Comparison of ENCODE assay signal across 17 cellular contexts in genomic region chr15:47741907-47742306, GRCh38. TPM values are rescaled to one million over a fixed set of nuclear protein-coding genes. Genes with fewer than 3 reads are reported as not detected.
"Had no signal": no experiment of that assay in that cellular context is flagged by ENCODE, and none has a peak within 500 bp of the region (broad histone marks: within the 10 kb centered on the region; RNA-seq: fewer than 3 reads in every experiment).

No MANE protein-coding gene starts in this region.

- DNase-seq: colonic mucosa; effector CD4-positive, alpha-beta T cell; kidney; left cardiac atrium; midbrain; occipital lobe; pancreas; right lobe of liver; spleen; stimulated activated CD4-positive, alpha-beta T cell treated with anti-CD3 and anti-CD28 coated beads, Interleukin-15, amount 100 ng/mL, for 24 hours; stimulated activated CD4-positive, alpha-beta T cell treated with anti-CD3 and anti-CD28 coated beads, Interleukin-1b, Interleukin-23, amount 100 ng/mL, for 48 hours; stimulated activated CD4-positive, alpha-beta T cell treated with anti-CD3 and anti-CD28 coated beads, Interleukin-4, amount 100 ng/mL, for 24 hours; testis; upper lobe of right lung had no signal

- H3K36me3 ChIP-seq: colonic mucosa, right lobe of liver, spleen, upper lobe of right lung had no signal

- H3K4me3 ChIP-seq: colonic mucosa, pancreas, right lobe of liver, spleen, testis, tibial nerve, upper lobe of right lung, vagina had no signal

- ATAC-seq: pancreas, right lobe of liver had no signal

- H3K27me3 ChIP-seq: colonic mucosa, pancreas, right lobe of liver, spleen, testis, tibial nerve, upper lobe of right lung, vagina had no signal

- H3K4me1 ChIP-seq: right lobe of liver, testis, upper lobe of right lung had no signal

- H3K27ac ChIP-seq: colonic mucosa, pancreas, right lobe of liver, spleen, testis, tibial nerve, upper lobe of right lung, vagina had no signal

- H3K9me3 ChIP-seq: colonic mucosa, pancreas, right lobe of liver, spleen, testis, tibial nerve, upper lobe of right lung, vagina had no signal

RNA-seq across cellular contexts. Expression of gene SEMA6D, which starts 24.6 kb away (rescaled TPM):
- total RNA-seq: natural killer cell treated with Interleukin-12 subunit alpha and Interleukin-12 subunit beta and Interleukin-15 and Interleukin-18, amount 100 ng/mL, for 72 hours had no signal
